11 cellular contexts compared by ENCODE assay signal in genomic region chr18:35661483-35662146, GRCh38.
DNase-seq lines count a peak whose midpoint lies in the region; ATAC-seq, FAIRE-seq and TF ChIP-seq lines count a peak whose summit lies in the region.
"Had no signal": no experiment of that assay in that cellular context is flagged by ENCODE, and none has a peak within 500 bp of the region (broad histone marks: within the 10 kb centered on the region; RNA-seq: fewer than 3 reads in every experiment).

No MANE protein-coding gene starts in this region.

- DNase-seq in NCI-H1436 (lab: John Stamatoyannopoulos, UW): peak; percentile 8
- no peak for DNase-seq in NCI-H1436 treated with DMSO at 0.1 percent for 48 hours (lab: John Stamatoyannopoulos, UW)
- no peak for DNase-seq in LNCaP clone FGC (ENCODE audit: low read depth)
- DNase-seq in K562 (ENCODE audit: extremely low read depth in 1 of 4, low spot score in 3 of 4): no peak
- DNase-seq in neural progenitor cell (ENCODE audit: low spot score): no peak
- no peak for DNase-seq in AG08396 (ENCODE audit: low spot score)
- DNase-seq in GM23248: no peak
- DNase-seq: effector memory CD8-positive, alpha-beta T cell; T-helper 17 cell had no signal

- no peak overlapping the region for H3K4me2 ChIP-seq in K562 (ENCODE audit: insufficient read depth, low read length)
- no peak overlapping the region for H3K4me2 ChIP-seq in neural progenitor cell
- H3K4me2 ChIP-seq in GM23248 (ENCODE audit: unreplicated experiment): no peak overlapping the region

- H3K9me2 ChIP-seq in GM23248 (ENCODE audit: insufficient read depth): no peaks in the 10 kb centered on the region

- no peak overlapping the region for H3K4me3 ChIP-seq in LNCaP clone FGC (ENCODE audit: low read depth, low read length)
- no peak overlapping the region for H3K4me3 ChIP-seq in K562
- no peak overlapping the region for H3K4me3 ChIP-seq in neural progenitor cell
- no peak overlapping the region for H3K4me3 ChIP-seq in GM23248
- H3K4me3 ChIP-seq: suprapubic skin had no signal

- H3K4me1 Mint-ChIP-seq in neural progenitor cell: no peaks in the 10 kb centered on the region
- H3K4me1 Mint-ChIP-seq: T-helper 17 cell had no signal

- H4K20me1 ChIP-seq in K562 (replicated peaks; ENCODE audit: control insufficient read depth, insufficient read depth, low read length): no peaks in the 10 kb centered on the region
- no peaks in the 10 kb centered on the region for H4K20me1 ChIP-seq in neural progenitor cell (ENCODE audit: low read depth)
- H4K20me1 ChIP-seq in GM23248 (ENCODE audit: insufficient read depth): no peaks in the 10 kb centered on the region

- TF ChIP-seq CTCF in LNCaP clone FGC (IDR thresholded peaks at IDR 0.05; ENCODE audit: control insufficient read depth, extremely low read depth, insufficient read depth): peak; percentile 49
- TF ChIP-seq CTCF in K562 (IDR thresholded peaks at IDR 0.05 in 2 of 3, conservative IDR thresholded peaks at IDR 0.05 in 1 of 3; ENCODE audit: insufficient read depth in 2 of 3, low read depth in 1 of 3, low read length in 3 of 3): peak; percentile 10 to 53 (median 16); a peak in 3 of 6 replicates
- TF ChIP-seq CTCF in neural progenitor cell (IDR thresholded peaks at IDR 0.05): peak; percentile 43

- FAIRE-seq in K562 (lab: Jason Lieb, UNC): peak; percentile 61

- H3K27ac ChIP-seq in K562 (ENCODE audit: extremely low read depth, low read depth, low read length) (no peak overlapping the region), neural progenitor cell (no peak overlapping the region), GM23248 (no peak overlapping the region)
- H3K27ac ChIP-seq: suprapubic skin had no signal

- H3K79me2 ChIP-seq in K562 (ENCODE audit: control insufficient read depth, insufficient read depth, low read length) (no peaks in the 10 kb centered on the region), neural progenitor cell (ENCODE audit: low read depth) (no peaks in the 10 kb centered on the region), GM23248 (ENCODE audit: insufficient read depth) (peaks cover 4% of the 10 kb centered on the region; the same call in 1 of the 2 replicates)

- H3K36me3 Mint-ChIP-seq in neural progenitor cell: peaks cover 29% of the 10 kb centered on the region

- no peak overlapping the region for H3K4me3 Mint-ChIP-seq in neural progenitor cell
- H3K4me3 Mint-ChIP-seq: effector memory CD8-positive, alpha-beta T cell; T-helper 17 cell had no signal

- H3K9me1 ChIP-seq in K562 (ENCODE audit: control insufficient read depth, insufficient read depth, low read length): no peaks in the 10 kb centered on the region

- ATAC-seq in K562: peak; percentile 63
- ATAC-seq in GM18873 (IDR thresholded peaks at IDR 0.05; ENCODE audit: low FRiP score, unreplicated experiment): no peak
- ATAC-seq: effector memory CD8-positive, alpha-beta T cell; T-helper 17 cell had no signal

- 42% methylated on average over 5 of the region's 5 CpGs for WGBS in K562 (ENCODE audit: insufficient coverage, low coverage, missing lambda C conversion rate)
- 60 to 62% methylated on average over 5 of the region's 5 CpGs for WGBS in GM23248 (ENCODE audit: low coverage in 1 of 2, low lambda C conversion rate in 2 of 2, missing lambda C conversion rate in 2 of 2), 2 experiments

- no peaks in the 10 kb centered on the region for H3K27me3 Mint-ChIP-seq in neural progenitor cell (ENCODE audit: insufficient read depth, low read depth)
- H3K27me3 Mint-ChIP-seq: effector memory CD8-positive, alpha-beta T cell; T-helper 17 cell had no signal

- no TSS peak for BruUV-seq in K562 (replicated peaks; lab: Mats Ljungman, UMichigan)

- H2AFZ ChIP-seq in K562 (ENCODE audit: low read depth, low read length) (no peak overlapping the region), neural progenitor cell (replicated peaks) (no peak overlapping the region), GM23248 (no peak overlapping the region)

- no peak for TF ChIP-seq EP300 in K562 (IDR thresholded peaks at IDR 0.05; ENCODE audit: low read length)

- no peaks in the 10 kb centered on the region for H3K9me3 Mint-ChIP-seq in neural progenitor cell
- H3K9me3 Mint-ChIP-seq: effector memory CD8-positive, alpha-beta T cell had no signal

- H3K9ac ChIP-seq in K562 (ENCODE audit: insufficient read depth in 1 of 2, low read depth in 2 of 2, low read length in 2 of 2) (no peak overlapping the region), neural progenitor cell (no peak overlapping the region), GM23248 (no peak overlapping the region)

- TF ChIP-seq POLR2A in K562 (conservative IDR thresholded peaks at IDR 0.05): no peak

- peak in 1 of 2 experiments; percentile 52; a peak in 2 of 4 replicates for TF ChIP-seq RAD21 in K562 (CRISPR knock-in tag; conservative IDR thresholded peaks at IDR 0.05 in 1 of 2, IDR thresholded peaks at IDR 0.05 in 1 of 2)

- H3K9me3 ChIP-seq in K562 (replicated peaks; ENCODE audit: control insufficient read depth, insufficient read depth, low read depth, low read length) (no peaks in the 10 kb centered on the region), neural progenitor cell (ENCODE audit: low read depth) (no peaks in the 10 kb centered on the region), GM23248 (ENCODE audit: low read depth) (no peaks in the 10 kb centered on the region)
- H3K9me3 ChIP-seq: suprapubic skin had no signal

- POLR2A ChIA-PET in K562 (lab: Yijun Ruan, JAX): no interaction called here

- H3K27ac Mint-ChIP-seq in neural progenitor cell: no peak overlapping the region
- H3K27ac Mint-ChIP-seq: T-helper 17 cell had no signal

- peaks cover 6% of the 10 kb centered on the region; the same call in 1 of the 3 replicates for H3K36me3 ChIP-seq in K562 (ENCODE audit: control insufficient read depth, insufficient read depth, low read length)
- H3K36me3 ChIP-seq in neural progenitor cell: no peaks in the 10 kb centered on the region
- H3K36me3 ChIP-seq in GM23248 (ENCODE audit: low read depth): 0 out of 2 replicates have a peak, but pooled peaks cover under 1% of the 10 kb centered on the region

- H3F3A ChIP-seq in neural progenitor cell (ENCODE audit: low read depth) (peaks cover 4% of the 10 kb centered on the region), GM23248 (ENCODE audit: insufficient read depth) (no peaks in the 10 kb centered on the region)

- in situ Hi-C loops in K562 (cut with MboI) (no loop called here), GM23248 (cut with MboI) (no loop called here)

- intact Hi-C loops in K562 (cut with micrococcal nuclease): loop anchor here (5.0 kb wide), 1 partner anchor 96 kb away; no protein-coding TSS in a partner anchor

- no peaks in the 10 kb centered on the region; a peak in 1 of 5 replicates for H3K4me1 ChIP-seq in K562 (replicated peaks in 1 of 2; ENCODE audit: control insufficient read depth in 2 of 2, insufficient read depth in 2 of 2, low read length in 2 of 2)
- no peaks in the 10 kb centered on the region for H3K4me1 ChIP-seq in neural progenitor cell
- H3K4me1 ChIP-seq in GM23248 (ENCODE audit: insufficient read depth): no peaks in the 10 kb centered on the region
- H3K4me1 ChIP-seq: suprapubic skin had no signal

- no peaks in the 10 kb centered on the region for H3K27me3 ChIP-seq in K562 (ENCODE audit: control insufficient read depth in 2 of 2, insufficient read depth in 2 of 2, low read length in 2 of 2)
- no peaks in the 10 kb centered on the region for H3K27me3 ChIP-seq in neural progenitor cell
- no peaks in the 10 kb centered on the region for H3K27me3 ChIP-seq in GM23248 (replicated peaks; ENCODE audit: insufficient read depth)
- H3K27me3 ChIP-seq: suprapubic skin had no signal

- CTCF ChIA-PET in K562 (lab: Yijun Ruan, JAX; ENCODE audit: low intra/inter-chr PET ratio): interaction anchor here (1.1 kb wide), 1 partner anchor 115 kb away, joined by 3 read pairs; no protein-coding TSS in a partner anchor

TF ChIP-seq in K562, 482 proteins besides CTCF, POLR2A, EP300 and RAD21:
- TF ChIP-seq HSF4 (CRISPR knock-in tag; IDR thresholded peaks at IDR 0.05; ENCODE audit: borderline replicate concordance): no peak
- TF ChIP-seq SMC3 (conservative IDR thresholded peaks at IDR 0.05; ENCODE audit: insufficient read depth, low read depth, low read length): 0 out of 2 replicates have a peak, but pooled peaks have one; percentile 28
